ENCODE assay signal across 1 cellular context in genomic region chr12:51437471-51437870, GRCh38.
TF ChIP-seq lines count a peak whose summit lies in the region.

No MANE protein-coding gene starts in this region.

TF ChIP-seq in endothelial cell of umbilical vein, 7 proteins besides CTCF, POLR2A, EP300 and RAD21:
- no peak for TF ChIP-seq EZH2 (IDR thresholded peaks at IDR 0.05; ENCODE audit: borderline replicate concordance, low read depth, low read length, severe bottlenecking)
- TF ChIP-seq JUN (IDR thresholded peaks at IDR 0.05; ENCODE audit: borderline replicate concordance, insufficient read depth, insufficient read length, low read depth), result no peak
